In genomic region chr11:65314501-65315203, GRCh38 we compare ENCODE assay signal across 8 cellular contexts. TPM values are rescaled to one million over a fixed set of nuclear protein-coding genes. Genes with fewer than 3 reads are reported as not detected.
DNase-seq lines count a peak whose midpoint lies in the region; TF ChIP-seq lines count a peak whose summit lies in the region.

A gene with protein sequence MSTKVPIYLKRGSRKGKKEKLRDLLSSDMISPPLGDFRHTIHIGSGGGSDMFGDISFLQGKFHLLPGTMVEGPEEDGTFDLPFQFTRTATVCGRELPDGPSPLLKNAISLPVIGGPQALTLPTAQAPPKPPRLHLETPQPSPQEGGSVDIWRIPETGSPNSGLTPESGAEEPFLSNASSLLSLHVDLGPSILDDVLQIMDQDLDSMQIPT (plus strand): TSS chr11:65314866. CDS start chr11:65320899, 6,033 bp downstream.

- CTCF ChIA-PET in HEK293 (lab: Yijun Ruan, JAX) = interaction anchor here (0.5 to 4.6 kb wide), 41 partner anchors 7 to 504 kb away, joined by 3 to 206 read pairs (median 4); partner anchors contain the start of genes DPF2, FAU, MRPL49 and POLA2

- peak within 1 kb of the TSS; percentile 74 to 84 (median 77) for H3K9ac ChIP-seq in skeletal muscle tissue (ENCODE audit: low read depth in 1 of 3, low read length in 3 of 3)

- peak; percentile 1 for TF ChIP-seq CTCF in GM06990 (IDR thresholded peaks at IDR 0.05; ENCODE audit: insufficient read depth, low read length, poor library complexity, severe bottlenecking)
- peak; percentile 38 for TF ChIP-seq CTCF in HEK293 (tag by site-specific recombination; IDR thresholded peaks at IDR 0.05)
- TF ChIP-seq CTCF in VCaP (conservative IDR thresholded peaks at IDR 0.05) = no peak

- peak; percentile 80 for DNase-seq in GM06990 (ENCODE audit: extremely low read depth, insufficient read length)
- peak; percentile 37 for DNase-seq in NCI-H1092 treated with DMSO at 0.1 percent for 48 hours (lab: John Stamatoyannopoulos, UW)
- DNase-seq in T47D (ENCODE audit: low read depth in 1 of 2, low spot score in 1 of 2) = peak; percentile 84 to 92
- peak; percentile 95 for DNase-seq in iPS-NIHi11 (ENCODE audit: low spot score)
- DNase-seq in NCI-H2107 treated with DMSO at 0.1 percent for 48 hours (lab: John Stamatoyannopoulos, UW; ENCODE audit: unreplicated experiment) = no peak

- H3K27ac ChIP-seq in HEK293 (ENCODE audit: extremely low read depth, low read depth, low read length) = peak within 1 kb of the TSS; percentile 60; the same call in 1 of the 2 replicates
- peak within 1 kb of the TSS; percentile 98 for H3K27ac ChIP-seq in VCaP
- peak within 1 kb of the TSS; percentile 86 for H3K27ac ChIP-seq in skeletal muscle tissue (ENCODE audit: low read depth, low read length)

- H3K4me1 ChIP-seq in HEK293 (ENCODE audit: control insufficient read depth, insufficient read depth, low read length) (no peaks in the 10 kb centered on the region), skeletal muscle tissue (ENCODE audit: control insufficient read depth in 3 of 3, insufficient read depth in 3 of 3, low read length in 3 of 3) (peaks cover 33 to 50% (median 39%) of the 10 kb centered on the region in 3 donors)

- no peaks in the 10 kb centered on the region for H3K9me3 ChIP-seq in HEK293 (ENCODE audit: control insufficient read depth, insufficient read depth, low read depth, low read length)
- H3K9me3 ChIP-seq in skeletal muscle tissue (ENCODE audit: control insufficient read depth in 3 of 3, low read length in 3 of 3) = no peaks in the 10 kb centered on the region

- peak within 1 kb of the TSS; percentile 83 for H3K4me3 ChIP-seq in GM06990 (replicated peaks; ENCODE audit: low read depth, low read length)
- H3K4me3 ChIP-seq in HEK293 (ENCODE audit: low read depth, low read length) = peak within 1 kb of the TSS; percentile 67
- peak within 1 kb of the TSS; percentile 79 to 82 (median 81) for H3K4me3 ChIP-seq in skeletal muscle tissue (ENCODE audit: low read length in 3 of 3)

- no peaks in the 10 kb centered on the region for H3K36me3 ChIP-seq in GM06990 (ENCODE audit: control insufficient read depth, insufficient read depth, low read length)
- no peaks in the 10 kb centered on the region; a peak in 1 of 3 replicates for H3K36me3 ChIP-seq in HEK293 (ENCODE audit: control insufficient read depth in 2 of 2, insufficient read depth in 1 of 2, low read length in 2 of 2)
- no peaks in the 10 kb centered on the region for H3K36me3 ChIP-seq in skeletal muscle tissue (ENCODE audit: control insufficient read depth in 3 of 3, insufficient read depth in 3 of 3, low read length in 3 of 3)

- in situ Hi-C loops in T47D (cut with HindIII; ENCODE audit: low pct_unique_long_range_greater_than_20kb, low sequenced_read_pairs) = no loop called here

- H3K27me3 ChIP-seq in GM06990 (replicated peaks; ENCODE audit: control insufficient read depth, insufficient read depth, low read length) (no peaks in the 10 kb centered on the region), skeletal muscle tissue (ENCODE audit: control insufficient read depth in 3 of 3, insufficient read depth in 3 of 3, low read length in 3 of 3) (no peaks in the 10 kb centered on the region)

- POLR2A ChIA-PET in HEK293 (lab: Yijun Ruan, JAX) = interaction anchor here (0.6 to 2.6 kb wide), 12 partner anchors 8 to 536 kb away, joined by 3 to 14 read pairs (median 4); partner anchors contain the start of genes DPF2, NEAT1 and POLA2

TF ChIP-seq in HEK293, 187 proteins besides CTCF, POLR2A, EP300 and RAD21 (continues in another document):
- TF ChIP-seq ZNF157 (tag by site-specific recombination; IDR thresholded peaks at IDR 0.05) = no peak
- peak; percentile 13; the same call in 1 of the 2 replicates for TF ChIP-seq ZBTB10 (tag by site-specific recombination; IDR thresholded peaks at IDR 0.05)
- TF ChIP-seq ZNF677 (tag by site-specific recombination; IDR thresholded peaks at IDR 0.05) = no peak
- TF ChIP-seq REST (tag by site-specific recombination; IDR thresholded peaks at IDR 0.05) = peak; percentile 89
- TF ChIP-seq ZNF169 (tag by site-specific recombination; IDR thresholded peaks at IDR 0.05) = no peak
- no peak for TF ChIP-seq ZNF660 (tag by site-specific recombination; IDR thresholded peaks at IDR 0.05)
- peak; percentile 81 for TF ChIP-seq ZNF335 (tag by site-specific recombination; conservative IDR thresholded peaks at IDR 0.05)
- no peak for TF ChIP-seq ZBTB1 (tag by site-specific recombination; IDR thresholded peaks at IDR 0.05)
- TF ChIP-seq ZBTB26 (tag by site-specific recombination; optimal IDR thresholded peaks at IDR 0.05) = peak; percentile 66
- TF ChIP-seq KLF10 (tag by site-specific recombination; IDR thresholded peaks at IDR 0.05) = peak; percentile 59; the same call in 1 of the 2 replicates
- TF ChIP-seq KLF16 (tag by site-specific recombination; IDR thresholded peaks at IDR 0.05) = peak; percentile 28; the same call in 1 of the 2 replicates
- TF ChIP-seq ZNF843 (tag by site-specific recombination; IDR thresholded peaks at IDR 0.05) = no peak
- peak; percentile 50; the same call in 1 of the 2 replicates for TF ChIP-seq ZNF341 (tag by site-specific recombination; IDR thresholded peaks at IDR 0.05; ENCODE audit: low read depth)
- TF ChIP-seq GLIS1 (tag by site-specific recombination; IDR thresholded peaks at IDR 0.05) = peak; percentile 83
- peak; percentile 41 for TF ChIP-seq SP2 (tag by site-specific recombination; IDR thresholded peaks at IDR 0.05)
- 0 out of 2 replicates have a peak, but pooled peaks have one; percentile 69 for TF ChIP-seq IKZF3 (tag by site-specific recombination; IDR thresholded peaks at IDR 0.05)

RNA-seq across cellular contexts. Expression of the gene that starts here (rescaled TPM):
- 19.3 TPM for total RNA-seq in skeletal muscle tissue
